ENCODE assay signal across 9 cellular contexts in genomic region chr7:118220583-118220982, GRCh38. TPM values are rescaled to one million over a fixed set of nuclear protein-coding genes. Genes with fewer than 3 reads are reported as not detected.
"Had no signal": no experiment of that assay in that cellular context is flagged by ENCODE, and none has a peak within 500 bp of the region (broad histone marks: within the 10 kb centered on the region; RNA-seq: fewer than 3 reads in every experiment).

No MANE protein-coding gene starts in this region.

- H3K4me3 Mint-ChIP-seq: HFFc6, IgD-negative memory B cell had no signal

- H3K36me3 Mint-ChIP-seq: IgD-negative memory B cell had no signal

- H3K4me1 Mint-ChIP-seq: IgD-negative memory B cell had no signal

- DNase-seq: GM23248, GOT3, H7, HFFc6, KBM-7 had no signal

- H3K27ac Mint-ChIP-seq: HFFc6, IgD-negative memory B cell had no signal

- H3K27me3 Mint-ChIP-seq: IgD-negative memory B cell had no signal

- ATAC-seq: HCT116, HepG2 had no signal

- H3K9me3 Mint-ChIP-seq: HFFc6, IgD-negative memory B cell had no signal

RNA-seq across cellular contexts. Expression of gene ANKRD7, which starts 3.9 kb away (rescaled TPM):
- total RNA-seq: GM23248, H7, HepG2, HT-29 had no signal
- polyA plus RNA-seq: HepG2, IgD-negative memory B cell had no signal
